In genomic region chr10:454860-455259, GRCh38 we compare ENCODE assay signal across 9 cellular contexts.
DNase-seq lines count a peak whose midpoint lies in the region; ATAC-seq, FAIRE-seq and TF ChIP-seq lines count a peak whose summit lies in the region.
"Had no signal": no experiment of that assay in that cellular context is flagged by ENCODE, and none has a peak within 500 bp of the region (broad histone marks: within the 10 kb centered on the region; RNA-seq: fewer than 3 reads in every experiment).

No MANE protein-coding gene starts in this region.

- CTCF ChIA-PET in CD4-positive, alpha-beta memory T cell (lab: Charles Lee; ENCODE audit: partially characterized antibody): interaction anchor here (1.2 kb wide), 1 partner anchor 15 kb away, joined by 3 read pairs; no protein-coding TSS in a partner anchor
- CTCF ChIA-PET in endothelial cell of umbilical vein (lab: Charles Lee): interaction anchor here (0.6 to 1.2 kb wide), 3 partner anchors 17 to 334 kb away, joined by 3 read pairs; no protein-coding TSS in a partner anchor

- H3K27ac Mint-ChIP-seq in CD4-positive, alpha-beta memory T cell: peak overlapping the region in 3 of 7 donors; percentile 78 to 90 (median 87)
- no peak overlapping the region for H3K27ac Mint-ChIP-seq in progenitor cell of endocrine pancreas

- no peak for TF ChIP-seq CTCF in endothelial cell of umbilical vein (IDR thresholded peaks at IDR 0.05; ENCODE audit: extremely low read depth in 1 of 2, insufficient read depth in 1 of 2, low read depth in 1 of 2, low read length in 2 of 2)
- no peak for TF ChIP-seq CTCF in progenitor cell of endocrine pancreas (IDR thresholded peaks at IDR 0.05; ENCODE audit: unreplicated experiment)

- H3K9me3 ChIP-seq in CD4-positive, alpha-beta memory T cell (ENCODE audit: control insufficient read depth in 1 of 2, low read length in 2 of 2): no peaks in the 10 kb centered on the region
- H3K9me3 ChIP-seq in endothelial cell of umbilical vein (replicated peaks; ENCODE audit: control insufficient read depth, insufficient read depth, low read length): no peaks in the 10 kb centered on the region

- H3K4me2 ChIP-seq in endothelial cell of umbilical vein (ENCODE audit: insufficient read depth, low read length): no peak overlapping the region

- no peak for ATAC-seq in HG02885 (IDR thresholded peaks at IDR 0.05; ENCODE audit: poor library complexity, unreplicated experiment)

- intact Hi-C loops in CD4-positive, alpha-beta memory T cell (cut with micrococcal nuclease): loop anchor here (5.0 kb wide), 1 partner anchor 123 kb away; no protein-coding TSS in a partner anchor
- intact Hi-C loops in endothelial cell of umbilical vein (cut with micrococcal nuclease): loop anchor here (10.0 kb wide), 1 partner anchor 190 kb away; no protein-coding TSS in a partner anchor

- dilution Hi-C loops in endothelial cell of umbilical vein (cut with MboI; ENCODE audit: extremely low pct_ligation_motif_present, low sequenced_read_pairs): no loop called here

- H3K9ac ChIP-seq in endothelial cell of umbilical vein (replicated peaks; ENCODE audit: extremely low read depth, insufficient read depth, low read length): no peak overlapping the region

- no peaks in the 10 kb centered on the region for H3K9me1 ChIP-seq in endothelial cell of umbilical vein (replicated peaks; ENCODE audit: control insufficient read depth, extremely low read depth, insufficient read depth, low read length)

- H3K79me2 ChIP-seq in endothelial cell of umbilical vein (ENCODE audit: control insufficient read depth, insufficient read depth, low read length): no peaks in the 10 kb centered on the region

- H3K27me3 ChIP-seq in CD4-positive, alpha-beta memory T cell (ENCODE audit: insufficient read depth, low read length): no peaks in the 10 kb centered on the region
- no peaks in the 10 kb centered on the region for H3K27me3 ChIP-seq in endothelial cell of umbilical vein (ENCODE audit: control insufficient read depth in 2 of 2, insufficient read depth in 2 of 2, low read length in 2 of 2)

- H4K20me1 ChIP-seq in endothelial cell of umbilical vein (replicated peaks; ENCODE audit: control insufficient read depth, extremely low read depth, insufficient read depth, low read length): no peaks in the 10 kb centered on the region

- H3K36me3 ChIP-seq in CD4-positive, alpha-beta memory T cell (ENCODE audit: insufficient read depth, low read length): no peaks in the 10 kb centered on the region
- H3K36me3 ChIP-seq in endothelial cell of umbilical vein (ENCODE audit: control insufficient read depth in 2 of 2, extremely low read depth in 1 of 2, insufficient read depth in 2 of 2, low read length in 2 of 2): no peaks in the 10 kb centered on the region

- no peak for DNase-seq in CD4-positive, alpha-beta memory T cell
- DNase-seq in NCI-H226 (peak; percentile 84), endothelial cell of umbilical vein (ENCODE audit: low read depth, low spot score) (peak; percentile 67), occipital lobe (lab: John Stamatoyannopoulos, UW) (peak; percentile 28), NOMO-1 treated with dmso at 0.1 percent for 144 hours (lab: John Stamatoyannopoulos, UW; ENCODE audit: unreplicated experiment) (no peak), progenitor cell of endocrine pancreas (ENCODE audit: low spot score, unreplicated experiment) (no peak)
- DNase-seq in activated CD4-positive, CD25-positive, alpha-beta regulatory T cell treated with anti-CD3 and anti-CD28 coated beads, Interleukin-2, amount 50 U/mL, for 72 hours: no peak

- H3K4me3 Mint-ChIP-seq in CD4-positive, alpha-beta memory T cell: peak overlapping the region in 5 of 8 donors; percentile 2 to 79 (median 51)
- no peak overlapping the region for H3K4me3 Mint-ChIP-seq in progenitor cell of endocrine pancreas (ENCODE audit: low read depth)

- H3K4me1 Mint-ChIP-seq in CD4-positive, alpha-beta memory T cell: peaks cover 31 to 56% (median 47%) of the 10 kb centered on the region in 4 donors
- peaks cover 12% of the 10 kb centered on the region for H3K4me1 Mint-ChIP-seq in progenitor cell of endocrine pancreas (ENCODE audit: low read depth)

- no peak overlapping the region for H2AFZ ChIP-seq in endothelial cell of umbilical vein (ENCODE audit: low read depth, low read length)

- H3K4me3 ChIP-seq in CD4-positive, alpha-beta memory T cell (ENCODE audit: low read length in 2 of 2): no peak overlapping the region
- H3K4me3 ChIP-seq in endothelial cell of umbilical vein (replicated peaks in 1 of 3; ENCODE audit: insufficient read depth in 1 of 3, low read depth in 1 of 3, low read length in 3 of 3): no peak overlapping the region

- H3K36me3 Mint-ChIP-seq in CD4-positive, alpha-beta memory T cell: peaks cover under 1 to 7% of the 10 kb centered on the region in 2 donors
- H3K36me3 Mint-ChIP-seq in progenitor cell of endocrine pancreas (ENCODE audit: insufficient read depth): peaks cover 4% of the 10 kb centered on the region

- peaks cover 51% of the 10 kb centered on the region for H3K4me1 ChIP-seq in CD4-positive, alpha-beta memory T cell (ENCODE audit: insufficient read depth, low read length)
- peaks cover 3% of the 10 kb centered on the region for H3K4me1 ChIP-seq in endothelial cell of umbilical vein (ENCODE audit: control insufficient read depth, extremely low read depth, insufficient read depth, low read length)

- FAIRE-seq in endothelial cell of umbilical vein (lab: Jason Lieb, UNC): peak; percentile 83
- FAIRE-seq: TTC549 had no signal

- H3K9me3 Mint-ChIP-seq in CD4-positive, alpha-beta memory T cell: no peaks in the 10 kb centered on the region
- H3K9me3 Mint-ChIP-seq in progenitor cell of endocrine pancreas (ENCODE audit: low read depth): no peaks in the 10 kb centered on the region

- TF ChIP-seq POLR2A in endothelial cell of umbilical vein (IDR thresholded peaks at IDR 0.05; ENCODE audit: low read depth, low read length): no peak

- BruUV-seq in endothelial cell of umbilical vein (replicated peaks; lab: Mats Ljungman, UMichigan): no TSS peak

- H3K27me3 Mint-ChIP-seq in CD4-positive, alpha-beta memory T cell: no peaks in the 10 kb centered on the region
- no peaks in the 10 kb centered on the region for H3K27me3 Mint-ChIP-seq in progenitor cell of endocrine pancreas

- POLR2A ChIA-PET in CD4-positive, alpha-beta memory T cell (lab: Charles Lee; ENCODE audit: partially characterized antibody): interaction anchor here (0.6 kb wide), 1 partner anchor 15 kb away, joined by 3 read pairs; no protein-coding TSS in a partner anchor
- POLR2A ChIA-PET in endothelial cell of umbilical vein (lab: Charles Lee): no interaction called here

- no peak overlapping the region for H3K27ac ChIP-seq in CD4-positive, alpha-beta memory T cell (ENCODE audit: low read depth, low read length)
- no peak overlapping the region for H3K27ac ChIP-seq in endothelial cell of umbilical vein (ENCODE audit: insufficient read depth, low read depth, low read length)

TF ChIP-seq in endothelial cell of umbilical vein, 7 proteins besides CTCF, POLR2A, EP300 and RAD21:
- TF ChIP-seq, protein P1, sequence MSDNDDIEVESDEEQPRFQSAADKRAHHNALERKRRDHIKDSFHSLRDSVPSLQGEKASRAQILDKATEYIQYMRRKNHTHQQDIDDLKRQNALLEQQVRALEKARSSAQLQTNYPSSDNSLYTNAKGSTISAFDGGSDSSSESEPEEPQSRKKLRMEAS (IDR thresholded peaks at IDR 0.05; ENCODE audit: insufficient read depth, insufficient read length): no peak
- peak; percentile 4 for TF ChIP-seq JUN (IDR thresholded peaks at IDR 0.05; ENCODE audit: borderline replicate concordance, insufficient read depth, insufficient read length, low read depth)
- peak; percentile 59 for TF ChIP-seq FOS (IDR thresholded peaks at IDR 0.05; ENCODE audit: borderline replicate concordance, insufficient read depth, low read length)

Comparison
In these comparisons a context has a peak if more than half of its experiments do, and no peak if none do; other contexts are left out.
1. DNase-seq: peak in NCI-H226 (single experiment), endothelial cell of umbilical vein (single experiment) and occipital lobe (single experiment); none in CD4-positive, alpha-beta memory T cell (0 of 5), NOMO-1 treated with dmso at 0.1 percent for 144 hours (single experiment), progenitor cell of endocrine pancreas (single experiment) and activated CD4-positive, CD25-positive, alpha-beta regulatory T cell treated with anti-CD3 and anti-CD28 coated beads, Interleukin-2, amount 50 U/mL, for 72 hours (single experiment).